ENCODE assay signal across 23 cellular contexts in the genomic region with DNA sequence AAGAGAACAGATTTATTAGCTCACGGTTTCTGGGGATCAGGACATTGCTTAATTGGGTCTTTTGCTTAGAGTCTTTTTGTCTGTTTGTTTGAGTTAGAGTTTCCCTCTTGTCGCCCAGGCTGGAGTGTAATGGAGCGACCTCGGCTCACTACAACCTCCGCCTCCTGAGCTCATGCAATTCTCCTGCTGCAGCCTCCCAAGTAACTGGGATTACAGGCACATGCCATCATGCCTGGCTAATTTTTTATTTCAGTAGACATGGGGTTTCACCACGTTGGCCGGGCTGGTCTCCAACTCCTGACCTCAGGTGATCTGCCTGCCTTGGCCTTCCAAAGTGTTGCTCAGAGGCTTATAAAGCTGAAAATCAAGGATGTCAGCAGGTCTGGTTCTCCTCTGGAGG. TPM values are rescaled to one million over a fixed set of nuclear protein-coding genes. Genes with fewer than 3 reads are reported as not detected.
"Had no signal": no experiment of that assay in that cellular context is flagged by ENCODE, and none has a peak within 500 bp of the region (broad histone marks: within the 10 kb centered on the region; RNA-seq: fewer than 3 reads in every experiment).

No MANE protein-coding gene starts in this region.

- H3K4me3 ChIP-seq: body of pancreas, gastrocnemius medialis, heart left ventricle, left lung, lung, SK-N-MC, spleen, tibial artery had no signal

- H3K9me3 ChIP-seq: body of pancreas, gastrocnemius medialis, heart left ventricle, left lung, spleen, tibial artery had no signal

- H3K27ac ChIP-seq: body of pancreas, epithelial cell of prostate, gastrocnemius medialis, heart left ventricle, left lung, SK-N-MC, spleen, tibial artery, VCaP had no signal

- DNase-seq: activated CD4-positive, alpha-beta memory T cell treated with anti-CD3 and anti-CD28 coated beads, Interleukin-2, amount 10 ng/mL, durations not matched to agents 7 days and 5 days; activated CD4-positive, alpha-beta T cell treated with anti-CD3 and anti-CD28 coated beads, Interleukin-2, amount 10 ng/mL, durations not matched to agents 24 days and 14 days; activated effector memory CD4-positive, alpha-beta T cell treated with anti-CD3 and anti-CD28 coated beads, Interleukin-2, amount 50 U/mL, for 16 hours; activated naive CD4-positive, alpha-beta T cell treated with anti-CD3 and anti-CD28 coated beads, Interleukin-2, amount 10 ng/mL, durations not matched to agents 7 days and 5 days; activated naive CD8-positive, alpha-beta T cell treated with anti-CD3 and anti-CD28 coated beads, Interleukin-2, amount 50 U/mL, for 24 hours; activated T-cell treated with anti-CD3 and anti-CD28 coated beads, Interleukin-2, amount 50 U/mL, for 72 hours; heart left ventricle; islet precursor cell; left lung; posterior cingulate gyrus; retina; spleen; stimulated activated CD4-positive, alpha-beta T cell treated with anti-CD3 and anti-CD28 coated beads, Interleukin-4, amount 100 ng/mL, for 4 hours; stimulated activated naive CD8-positive, alpha-beta T cell treated with anti-CD3 and anti-CD28 coated beads, Interleukin-15, Interleukin-2, amounts not matched to agents 100 U/mL and 50 U/mL, for 24 hours; tibial artery had no signal

- H3K27me3 ChIP-seq: body of pancreas, gastrocnemius medialis, heart left ventricle, left lung, spleen, tibial artery had no signal

- ATAC-seq: activated CD4-positive, CD25-positive, alpha-beta regulatory T cell treated with anti-CD3 and anti-CD28 coated beads, Interleukin-2, amount 50 U/mL, for 24 hours; activated naive CD8-positive, alpha-beta T cell treated with anti-CD3 and anti-CD28 coated beads, Interleukin-2, amount 50 U/mL, for 24 hours; activated T-cell treated with anti-CD3 and anti-CD28 coated beads, Interleukin-2, amount 50 U/mL, for 72 hours; body of pancreas; gastrocnemius medialis; heart left ventricle; left lung; stimulated activated naive CD8-positive, alpha-beta T cell treated with anti-CD3 and anti-CD28 coated beads, Interleukin-15, Interleukin-2, amounts not matched to agents 100 U/mL and 50 U/mL, for 24 hours had no signal

- H3K36me3 ChIP-seq: gastrocnemius medialis, heart left ventricle, left lung, spleen, tibial artery had no signal

- H3K4me1 ChIP-seq: body of pancreas, gastrocnemius medialis had no signal

RNA-seq across cellular contexts. Expression of a gene that starts 30.0 kb away (rescaled TPM):
- total RNA-seq: activated CD4-positive, alpha-beta memory T cell treated with anti-CD3 and anti-CD28 coated beads, Interleukin-2, amount 10 ng/mL, durations not matched to agents 7 days and 5 days; activated CD4-positive, alpha-beta T cell treated with anti-CD3 and anti-CD28 coated beads, Interleukin-2, amount 10 ng/mL, durations not matched to agents 24 days and 14 days; T-helper 2 cell treated with Interferon-gamma antibody and Interleukin-4, amounts not matched to agents 100 ng/mL and 5 ng/mL, for 36 hours had no signal
